Comparison of ENCODE assay signal across 1 cellular context in genomic region chr14:43183916-43184315, GRCh38.
TF ChIP-seq lines count a peak whose summit lies in the region.

No MANE protein-coding gene starts in this region.

TF ChIP-seq in GM23338, 12 proteins besides CTCF, POLR2A, EP300 and RAD21 (continued from another document):
- TF ChIP-seq REST (IDR thresholded peaks at IDR 0.05; ENCODE audit: unreplicated experiment) (no peak), ZNF331 (CRISPR knock-in tag; IDR thresholded peaks at IDR 0.05; ENCODE audit: low read depth) (no peak), POLR2AphosphoS5 (IDR thresholded peaks at IDR 0.05; ENCODE audit: low read depth) (no peak), NANOG (IDR thresholded peaks at IDR 0.05; ENCODE audit: borderline replicate concordance) (no peak), EZH2 (IDR thresholded peaks at IDR 0.05; ENCODE audit: low read depth, unreplicated experiment) (no peak), ETS1 (IDR thresholded peaks at IDR 0.05) (no peak), JUNB (IDR thresholded peaks at IDR 0.05; ENCODE audit: unreplicated experiment) (no peak), EZH2phosphoT487 (IDR thresholded peaks at IDR 0.05; ENCODE audit: unreplicated experiment) (no peak), ZNF114 (CRISPR knock-in tag; IDR thresholded peaks at IDR 0.05) (no peak)
